19 cellular contexts compared by ENCODE assay signal in genomic region chr18:57976230-57976773, GRCh38.
DNase-seq lines count a peak whose midpoint lies in the region; ATAC-seq, FAIRE-seq and TF ChIP-seq lines count a peak whose summit lies in the region.
"Had no signal": no experiment of that assay in that cellular context is flagged by ENCODE, and none has a peak within 500 bp of the region (broad histone marks: within the 10 kb centered on the region; RNA-seq: fewer than 3 reads in every experiment).

No MANE protein-coding gene starts in this region.

- no peak overlapping the region for H3K27ac Mint-ChIP-seq in activated T-cell treated with anti-CD3 and anti-CD28 coated beads, Interleukin-2, amount 50 U/mL, for 24 hours
- H3K27ac Mint-ChIP-seq: progenitor cell of endocrine pancreas had no signal

- no peak overlapping the region for H3K4me3 Mint-ChIP-seq in activated T-cell treated with anti-CD3 and anti-CD28 coated beads, Interleukin-2, amount 50 U/mL, for 24 hours
- H3K4me3 Mint-ChIP-seq: central memory CD8-positive, alpha-beta T cell had no signal

- H3K4me1 Mint-ChIP-seq in activated T-cell treated with anti-CD3 and anti-CD28 coated beads, Interleukin-2, amount 50 U/mL, for 24 hours (ENCODE audit: low read depth): peaks cover 3% of the 10 kb centered on the region
- H3K4me1 Mint-ChIP-seq: central memory CD8-positive, alpha-beta T cell had no signal

- no peaks in the 10 kb centered on the region for H3K27me3 ChIP-seq in duodenal mucosa (ENCODE audit: control insufficient read depth in 1 of 2, insufficient read depth in 2 of 2, low read length in 2 of 2)
- no peaks in the 10 kb centered on the region for H3K27me3 ChIP-seq in pancreas
- H3K27me3 ChIP-seq: gastrocnemius medialis, suprapubic skin had no signal

- H3K9ac ChIP-seq in duodenal mucosa (ENCODE audit: low read depth in 1 of 2, low read length in 2 of 2): peak overlapping the region in 1 of 2 donors; percentile 5

- H3K27ac ChIP-seq in duodenal mucosa (ENCODE audit: low read depth, low read length) (peak overlapping the region; percentile 39), pancreas (peak overlapping the region in 2 of 4 donors; percentile 27 to 39)
- H3K27ac ChIP-seq: gastrocnemius medialis, suprapubic skin had no signal

- DNase-seq in pancreas: no peak
- no peak for DNase-seq in activated effector memory CD4-positive, alpha-beta T cell treated with Interleukin-2 at 50 U/mL for 16 hours
- no peak for DNase-seq in NCI-H226
- no peak for DNase-seq in activated T-cell treated with anti-CD3 and anti-CD28 coated beads, Interleukin-2, amount 50 U/mL, for 24 hours
- no peak for DNase-seq in activated CD4-positive, CD25-positive, alpha-beta regulatory T cell (lab: John Stamatoyannopoulos, UW)
- DNase-seq: activated T-cell treated with anti-CD3 and anti-CD28 coated beads for 4 hours; gastrocnemius medialis; GOT3; KG1; NCI-H1436 treated with DMSO at 0.1 percent for 48 hours; NCI-H526 treated with DMSO at 0.1 percent for 48 hours; stimulated activated CD4-positive, alpha-beta T cell treated with anti-CD3 and anti-CD28 coated beads, Interleukin-15, amount 100 ng/mL, for 24 hours had no signal

- ATAC-seq in GM18517 (IDR thresholded peaks at IDR 0.05; ENCODE audit: unreplicated experiment) (peak; percentile 56), HG02798 (IDR thresholded peaks at IDR 0.05; ENCODE audit: poor library complexity, unreplicated experiment) (peak; percentile 59), pancreas (peak in 2 of 4 donors; percentile 33 to 54)
- ATAC-seq: activated CD4-positive, CD25-positive, alpha-beta regulatory T cell treated with anti-CD3 and anti-CD28 coated beads, Interleukin-2, amount 50 U/mL, for 24 hours; gastrocnemius medialis had no signal

- H3K36me3 ChIP-seq in duodenal mucosa (ENCODE audit: control insufficient read depth in 1 of 2, insufficient read depth in 2 of 2, low read length in 2 of 2) (no peaks in the 10 kb centered on the region), pancreas (no peaks in the 10 kb centered on the region)
- H3K36me3 ChIP-seq: gastrocnemius medialis, suprapubic skin had no signal

- no peak for TF ChIP-seq CTCF in pancreas (IDR thresholded peaks at IDR 0.05)

- peaks cover 13 to 23% of the 10 kb centered on the region in 2 donors for H3K4me1 ChIP-seq in duodenal mucosa (ENCODE audit: control insufficient read depth in 1 of 2, insufficient read depth in 2 of 2, low read length in 2 of 2)
- H3K4me1 ChIP-seq in pancreas: peaks cover 0 to 24% (median 21%) of the 10 kb centered on the region in 3 donors
- H3K4me1 ChIP-seq: suprapubic skin had no signal

- intact Hi-C loops in pancreas (cut with DNase I): loop anchor here in 1 of 3 donors (10.0 kb wide), 1 partner anchor 148 kb away; no protein-coding TSS in a partner anchor

- WGBS in pancreas, 2 donors: 6% methylated on average over 2 of the region's 2 CpGs

- peak; percentile 67 for FAIRE-seq in pancreas (lab: Jason Lieb, UNC)

- no peaks in the 10 kb centered on the region for H3K9me3 ChIP-seq in duodenal mucosa (ENCODE audit: control insufficient read depth in 1 of 2, low read length in 2 of 2)
- H3K9me3 ChIP-seq in pancreas: no peaks in the 10 kb centered on the region
- H3K9me3 ChIP-seq: gastrocnemius medialis, suprapubic skin had no signal

- H3K4me3 ChIP-seq in duodenal mucosa (ENCODE audit: low read depth in 1 of 2, low read length in 2 of 2): peak overlapping the region; percentile 37
- H3K4me3 ChIP-seq in pancreas: peak overlapping the region in 1 of 4 donors; percentile 5
- H3K4me3 ChIP-seq: suprapubic skin had no signal

- H3K9me3 Mint-ChIP-seq in activated T-cell treated with anti-CD3 and anti-CD28 coated beads, Interleukin-2, amount 50 U/mL, for 24 hours: no peaks in the 10 kb centered on the region
- H3K9me3 Mint-ChIP-seq: central memory CD8-positive, alpha-beta T cell had no signal

- H3K36me3 Mint-ChIP-seq in activated T-cell treated with anti-CD3 and anti-CD28 coated beads, Interleukin-2, amount 50 U/mL, for 24 hours (ENCODE audit: low read depth): no peaks in the 10 kb centered on the region

- peaks cover 33% of the 10 kb centered on the region for H3K27me3 Mint-ChIP-seq in activated T-cell treated with anti-CD3 and anti-CD28 coated beads, Interleukin-2, amount 50 U/mL, for 24 hours
